In genomic region chr19:10858204-10858828, GRCh38 we compare ENCODE assay signal across 8 cellular contexts. TPM values are rescaled to one million over a fixed set of nuclear protein-coding genes. Genes with fewer than 3 reads are reported as not detected.
DNase-seq lines count a peak whose midpoint lies in the region; ATAC-seq and TF ChIP-seq lines count a peak whose summit lies in the region.

No MANE protein-coding gene starts in this region.

- H3K18ac ChIP-seq in neuronal stem cell (ENCODE audit: low read length) = no peak overlapping the region

- H2BK12ac ChIP-seq in neuronal stem cell (ENCODE audit: low read length) = no peak overlapping the region

- no peaks in the 10 kb centered on the region for H3K4me1 Mint-ChIP-seq in natural killer cell

- no peak overlapping the region for H2BK5ac ChIP-seq in neuronal stem cell (ENCODE audit: low read length)

- ATAC-seq in natural killer cell (peak in 2 of 3 donors; percentile 59 to 70), HG03432 (IDR thresholded peaks at IDR 0.05; ENCODE audit: unreplicated experiment) (no peak)

- no peak overlapping the region for H3K14ac ChIP-seq in neuronal stem cell (ENCODE audit: low read length)

- no peaks in the 10 kb centered on the region for H3K79me1 ChIP-seq in neuronal stem cell (ENCODE audit: low read depth, low read length)

- no peak overlapping the region for H3K27ac Mint-ChIP-seq in natural killer cell

- H2AFZ ChIP-seq in neuronal stem cell (ENCODE audit: low read length) = no peak overlapping the region

- H3K27me3 ChIP-seq in neuronal stem cell (ENCODE audit: control insufficient read depth in 3 of 3, insufficient read depth in 3 of 3, low read depth in 1 of 3, low read length in 3 of 3) = no peaks in the 10 kb centered on the region

- no peak overlapping the region for H3K23ac ChIP-seq in neuronal stem cell (ENCODE audit: low read depth, low read length, poor library complexity)

- intact Hi-C loops in natural killer cell (cut with micrococcal nuclease) = no loop called here

- in situ Hi-C loops in astrocyte of the cerebellum (cut with HindIII; ENCODE audit: low sequenced_read_pairs) = no loop called here

- H3K4me3 ChIP-seq in astrocyte of the cerebellum (ENCODE audit: low read depth, low read length) (no peak overlapping the region), neuronal stem cell (ENCODE audit: low read length in 2 of 2) (no peak overlapping the region)

- no peak overlapping the region for H4K8ac ChIP-seq in neuronal stem cell (ENCODE audit: low read depth, low read length)

- no peaks in the 10 kb centered on the region for H3K27me3 Mint-ChIP-seq in natural killer cell (ENCODE audit: low read depth in 2 of 2)

- no peak overlapping the region for H2BK15ac ChIP-seq in neuronal stem cell (ENCODE audit: low read length)

- H3K4ac ChIP-seq in neuronal stem cell (ENCODE audit: low read length) = no peak overlapping the region

- H3K36me3 ChIP-seq in neuronal stem cell (replicated peaks in 1 of 2; ENCODE audit: control insufficient read depth in 2 of 2, insufficient read depth in 2 of 2, low read length in 2 of 2) = no peaks in the 10 kb centered on the region

- WGBS in neuronal stem cell (ENCODE audit: extremely low coverage in 2 of 2, insufficient read length in 2 of 2, insufficient replicate concordance in 1 of 2), 2 donors = no CpG with 5 or more reads among the region's 4 CpGs

- no peak overlapping the region for H2AK5ac ChIP-seq in neuronal stem cell (ENCODE audit: low read depth, low read length)

- H3K36me3 Mint-ChIP-seq in natural killer cell = no peaks in the 10 kb centered on the region

- H4K91ac ChIP-seq in neuronal stem cell (ENCODE audit: low read depth, low read length, poor library complexity) = no peak overlapping the region

- no peaks in the 10 kb centered on the region for H3K9me3 ChIP-seq in neuronal stem cell (replicated peaks in 1 of 2; ENCODE audit: control insufficient read depth in 2 of 2, insufficient read depth in 1 of 2, low read depth in 1 of 2, low read length in 2 of 2)

- no peak overlapping the region for H3K9ac ChIP-seq in neuronal stem cell (ENCODE audit: low read depth, low read length, poor library complexity)

- DNase-seq in Daoy (ENCODE audit: low read depth) = peak; percentile 40
- DNase-seq in Kasumi-1 (lab: John Stamatoyannopoulos, UW) = peak; percentile 19 to 29
- no peak for DNase-seq in astrocyte of the cerebellum (ENCODE audit: low read depth)
- DNase-seq in natural killer cell = peak; percentile 34
- no peak for DNase-seq in SKM-1 (lab: John Stamatoyannopoulos, UW; ENCODE audit: unreplicated experiment)
- no peak for DNase-seq in neuronal stem cell (ENCODE audit: low spot score)
- no peak for DNase-seq in NCI-H2029 (lab: John Stamatoyannopoulos, UW)

- H3K4me3 Mint-ChIP-seq in natural killer cell = no peak overlapping the region

- H2BK120ac ChIP-seq in neuronal stem cell (ENCODE audit: low read depth, low read length) = no peak overlapping the region

- H3K27ac ChIP-seq in neuronal stem cell (replicated peaks; ENCODE audit: low read length) = no peak overlapping the region

- TF ChIP-seq CTCF in astrocyte of the cerebellum (IDR thresholded peaks at IDR 0.05; ENCODE audit: low read depth, low read length, missing control alignments) (peak; percentile 76), natural killer cell (IDR thresholded peaks at IDR 0.05) (peak; percentile 63)

- no peaks in the 10 kb centered on the region for H3K9me3 Mint-ChIP-seq in natural killer cell

- H3K4me2 ChIP-seq in neuronal stem cell (ENCODE audit: insufficient read depth, low read length, poor library complexity, severe bottlenecking) = no peak overlapping the region

- H3K4me1 ChIP-seq in neuronal stem cell (ENCODE audit: control insufficient read depth in 2 of 2, insufficient read depth in 1 of 2, low read depth in 1 of 2, low read length in 2 of 2) = peaks cover 0 to 7% of the 10 kb centered on the region in 2 donors

RNA-seq across cellular contexts. Expression of gene C19orf38, which starts 10.1 kb away (rescaled TPM):
- total RNA-seq in Daoy (2014; rRNA removed; shearing (Covaris generic)) = not detected in 2 replicates
- 1 to 10 TPM; 2.9 to 9.9 (median 6.2) TPM for total RNA-seq in natural killer cell
- polyA plus RNA-seq in neuronal stem cell (2013, experiment 1 of 2) = 0.15 TPM
- 0.14 TPM for polyA plus RNA-seq in neuronal stem cell (2013, experiment 2 of 2)

RNA-seq across cellular contexts. Expression of gene CARM1, which starts 13.0 kb away (rescaled TPM):
- total RNA-seq in Daoy (2014; rRNA removed; shearing (Covaris generic)) = 20.5 and 24.1 TPM in 2 replicates
- 10 to 100 TPM; 13.4 to 21.3 (median 19.8) TPM for total RNA-seq in natural killer cell
- 119 TPM for polyA plus RNA-seq in neuronal stem cell (2013, experiment 1 of 2)
- 114 TPM for polyA plus RNA-seq in neuronal stem cell (2013, experiment 2 of 2)

RNA-seq across cellular contexts. Expression of gene TMED1, which starts 22.3 kb away (rescaled TPM):
- total RNA-seq in Daoy (2014; rRNA removed; shearing (Covaris generic)) = 52.6 and 55.8 TPM in 2 replicates
- total RNA-seq in natural killer cell = 10 to 100 TPM; 20.5 to 27.8 (median 27.4) TPM
- polyA plus RNA-seq in neuronal stem cell (2013, experiment 1 of 2) = 32.4 TPM
- 32.9 TPM for polyA plus RNA-seq in neuronal stem cell (2013, experiment 2 of 2)

Comparison
In these comparisons a context has a peak if more than half of its experiments do, and no peak if none do; other contexts are left out.
1. DNase-seq: peak in Daoy (single experiment), Kasumi-1 (2 of 2) and natural killer cell (single experiment); none in astrocyte of the cerebellum (single experiment), SKM-1 (single experiment), neuronal stem cell (single experiment) and NCI-H2029 (single experiment).